In genomic region chr16:3080024-3080423, GRCh38 we compare ENCODE assay signal across 17 cellular contexts. TPM values are rescaled to one million over a fixed set of nuclear protein-coding genes. Genes with fewer than 3 reads are reported as not detected.
"Had no signal": no experiment of that assay in that cellular context is flagged by ENCODE, and none has a peak within 500 bp of the region (broad histone marks: within the 10 kb centered on the region; RNA-seq: fewer than 3 reads in every experiment).

No MANE protein-coding gene starts in this region.

- H3K4me3 ChIP-seq: lung, psoas muscle, thyroid gland had no signal

- H3K27ac Mint-ChIP-seq: naive B cell had no signal

- H3K4me3 Mint-ChIP-seq: naive B cell had no signal

- ATAC-seq: activated CD4-positive, CD25-positive, alpha-beta regulatory T cell treated with anti-CD3 and anti-CD28 coated beads, Interleukin-2, amount 50 U/mL, for 24 hours; psoas muscle; sciatic nerve had no signal

- DNase-seq: activated CD8-positive, alpha-beta memory T cell treated with anti-CD3 and anti-CD28 coated beads for 24 hours; activated gamma-delta T cell treated with Interleukin-2 at 50 U/mL for 16 hours; aorta; hypothalamus; midbrain; naive B cell; stimulated activated CD4-positive, alpha-beta T cell treated with anti-CD3 and anti-CD28 coated beads, Interleukin-12 subunit alpha, Interleukin-12 subunit beta, amount 100 ng/mL, for 4 hours; stimulated activated CD8-positive, alpha-beta memory T cell treated with anti-CD3 and anti-CD28 coated beads, Interleukin-4, amount 100 ng/mL, for 48 hours; thyroid gland had no signal

RNA-seq across cellular contexts. Expression of gene IL32, which starts 14.6 kb away (rescaled TPM):
- total RNA-seq: SK-MEL-5 had no signal

RNA-seq across cellular contexts. Expression of gene ZSCAN10, which starts 19.1 kb away (rescaled TPM):
- total RNA-seq: aorta, bronchial epithelial cell, chondrocyte, dermis microvascular lymphatic vessel endothelial cell, sciatic nerve, thyroid gland had no signal

RNA-seq across cellular contexts. Expression of gene MMP25, which starts 33.7 kb away (rescaled TPM):
- total RNA-seq: chondrocyte had no signal

RNA-seq across cellular contexts. Expression of gene BICDL2, which starts 43.3 kb away (rescaled TPM):
- total RNA-seq: chondrocyte, dermis microvascular lymphatic vessel endothelial cell, psoas muscle had no signal
